8 cellular contexts compared by ENCODE assay signal in genomic region chr14:93219103-93219726, GRCh38. TPM values are rescaled to one million over a fixed set of nuclear protein-coding genes. Genes with fewer than 3 reads are reported as not detected.
DNase-seq lines count a peak whose midpoint lies in the region; ATAC-seq and TF ChIP-seq lines count a peak whose summit lies in the region.

No MANE protein-coding gene starts in this region.

- in situ Hi-C loops in T47D (cut with HindIII; ENCODE audit: low pct_unique_long_range_greater_than_20kb, low sequenced_read_pairs): no loop called here

- no peak overlapping the region for H3K27ac ChIP-seq in CD4-positive, alpha-beta T cell (ENCODE audit: low read depth, low read length)
- no peak overlapping the region for H3K27ac ChIP-seq in right lobe of liver

- no peak overlapping the region for H3K4me3 Mint-ChIP-seq in CD4-positive, alpha-beta T cell

- peak in 9 of 10 experiments; percentile 17 to 57 (median 35) for DNase-seq in CD4-positive, alpha-beta T cell
- peak; percentile 72 for DNase-seq in LNCaP clone FGC (ENCODE audit: low read depth)
- peak; percentile 25 to 56 for DNase-seq in SHP77 (lab: John Stamatoyannopoulos, UW)
- peak; percentile 67 to 85 for DNase-seq in T47D (ENCODE audit: low read depth in 1 of 2, low spot score in 1 of 2)
- DNase-seq in right lobe of liver: peak in 1 of 3 donors; percentile 54
- no peak for DNase-seq in HK-2 (ENCODE audit: unreplicated experiment)
- DNase-seq in inferior parietal cortex (ENCODE audit: extremely low spot score): no peak

- H3K27me3 ChIP-seq in CD4-positive, alpha-beta T cell (ENCODE audit: control insufficient read depth, insufficient read depth, low read length): no peaks in the 10 kb centered on the region
- no peaks in the 10 kb centered on the region for H3K27me3 ChIP-seq in right lobe of liver

- no peak overlapping the region for H3K27ac Mint-ChIP-seq in CD4-positive, alpha-beta T cell

- peak; percentile 79 for TF ChIP-seq CTCF in CD4-positive, alpha-beta T cell (IDR thresholded peaks at IDR 0.05)
- TF ChIP-seq CTCF in LNCaP clone FGC (IDR thresholded peaks at IDR 0.05; ENCODE audit: control insufficient read depth, extremely low read depth, insufficient read depth): peak; percentile 88
- TF ChIP-seq CTCF in right lobe of liver (IDR thresholded peaks at IDR 0.05): peak; percentile 45 to 71 (median 60)

- intact Hi-C loops in CD4-positive, alpha-beta T cell (cut with DNase I, micrococcal nuclease): loop anchor here (1.0 to 5.0 kb wide), 5 partner anchors 42 to 267 kb away; no protein-coding TSS in a partner anchor
- intact Hi-C loops in right lobe of liver (cut with DNase I): no loop called here

- H3K27me3 Mint-ChIP-seq in CD4-positive, alpha-beta T cell: no peaks in the 10 kb centered on the region

- H3K36me3 ChIP-seq in right lobe of liver: peaks cover 0 to 51% (median 24%) of the 10 kb centered on the region in 4 donors

- no peaks in the 10 kb centered on the region for H3K9me3 Mint-ChIP-seq in CD4-positive, alpha-beta T cell

- no peaks in the 10 kb centered on the region for H3K4me1 Mint-ChIP-seq in CD4-positive, alpha-beta T cell (ENCODE audit: low read depth)

- H3K36me3 Mint-ChIP-seq in CD4-positive, alpha-beta T cell (ENCODE audit: low read depth): peaks cover 76% of the 10 kb centered on the region

- peak; percentile 93 for ATAC-seq in CD4-positive, alpha-beta T cell (ENCODE audit: poor library complexity)
- ATAC-seq in GM18909 (IDR thresholded peaks at IDR 0.05; ENCODE audit: poor library complexity, unreplicated experiment): peak; percentile 57
- peak; percentile 87 to 92 (median 90) for ATAC-seq in right lobe of liver

- 36% methylated on average over 3 of the region's 3 CpGs for WGBS in right lobe of liver (ENCODE audit: insufficient coverage, low coverage, low lambda C conversion rate, missing lambda C conversion rate)

- CTCF ChIA-PET in CD4-positive, alpha-beta T cell (lab: Charles Lee): interaction anchor here (0.5 to 1.2 kb wide), 13 partner anchors 9 to 470 kb away, joined by 3 to 15 read pairs (median 5); partner anchors contain the start of genes GON7, LYSET, MOAP1 and UBR7

- H3K4me1 ChIP-seq in right lobe of liver: no peaks in the 10 kb centered on the region

- H3K4me3 ChIP-seq in LNCaP clone FGC (ENCODE audit: low read depth, low read length) (no peak overlapping the region), right lobe of liver (no peak overlapping the region)

- POLR2A ChIA-PET in CD4-positive, alpha-beta T cell (lab: Charles Lee): interaction anchor here (0.6 to 1.0 kb wide), 7 partner anchors 8 to 290 kb away, joined by 3 to 12 read pairs (median 3); partner anchors contain the start of genes GON7, LYSET, MOAP1 and UBR7

- no peaks in the 10 kb centered on the region for H3K9me3 ChIP-seq in CD4-positive, alpha-beta T cell (ENCODE audit: control insufficient read depth, low read length)
- H3K9me3 ChIP-seq in right lobe of liver: no peaks in the 10 kb centered on the region

- TF ChIP-seq POLR2A in right lobe of liver (IDR thresholded peaks at IDR 0.05): no peak

RNA-seq across cellular contexts. Expression of gene UBR7, which starts 12.2 kb away (rescaled TPM):
- 1 to 10 TPM; 6.8 to 7.4 TPM for total RNA-seq in CD4-positive, alpha-beta T cell
- 10 to 100 TPM in 2 of 6 experiments, 1 to 10 TPM in 4; 7.1 to 16.6 (median 8.4) TPM for total RNA-seq in right lobe of liver

RNA-seq across cellular contexts. Expression of gene GON7, which starts 12.3 kb away (rescaled TPM):
- total RNA-seq in CD4-positive, alpha-beta T cell: 1 to 10 TPM; 2.3 to 2.4 TPM
- 1 to 10 TPM; 4.1 to 9.0 (median 5.6) TPM for total RNA-seq in right lobe of liver

RNA-seq across cellular contexts. Expression of gene LYSET, which starts 34.1 kb away (rescaled TPM):
- 1 to 10 TPM; 5.8 TPM for total RNA-seq in CD4-positive, alpha-beta T cell
- total RNA-seq in right lobe of liver: 10 to 100 TPM in 1 of 6 experiments, 1 to 10 TPM in 5; 4.0 to 11.0 (median 7.7) TPM

RNA-seq across cellular contexts. Expression of gene MOAP1, which starts 34.5 kb away (rescaled TPM):
- 100 to 1,000 TPM; 127 to 130 TPM for total RNA-seq in CD4-positive, alpha-beta T cell
- 10 to 100 TPM in 4 of 6 experiments, 1 to 10 TPM in 2; 9.4 to 13.5 (median 11.3) TPM for total RNA-seq in right lobe of liver

Comparison
In these comparisons a context has a peak if more than half of its experiments do, and no peak if none do; other contexts are left out.
1. DNase-seq: peak in CD4-positive, alpha-beta T cell (9 of 10), LNCaP clone FGC (single experiment), SHP77 (2 of 2) and T47D (2 of 2); none in HK-2 (single experiment) and inferior parietal cortex (single experiment).
2. intact Hi-C loops: an anchor here in CD4-positive, alpha-beta T cell (1.0 to 5.0 kb wide); none called in right lobe of liver.
3. Peak in every context shown above with its lines, with median percentiles within 50 percentile points of each other: ATAC-seq and CTCF ChIP-seq.